Comparison of ENCODE assay signal across 1 cellular context in genomic region chr4:70183168-70183939, GRCh38.
TF ChIP-seq lines count a peak whose summit lies in the region.

No MANE protein-coding gene starts in this region.

TF ChIP-seq in H1, 55 proteins besides CTCF, POLR2A, EP300 and RAD21:
- TF ChIP-seq E2F6 (IDR thresholded peaks at IDR 0.05) = no peak
- no peak for TF ChIP-seq FOSL1 (IDR thresholded peaks at IDR 0.05; ENCODE audit: insufficient read depth, low read depth, low read length)
- no peak for TF ChIP-seq NANOG (IDR thresholded peaks at IDR 0.05; ENCODE audit: insufficient read depth, low read depth, low read length, poor library complexity, severe bottlenecking)
- TF ChIP-seq EZH2 (IDR thresholded peaks at IDR 0.05; ENCODE audit: low read depth, low read length, severe bottlenecking) = no peak
- TF ChIP-seq, protein P1, sequence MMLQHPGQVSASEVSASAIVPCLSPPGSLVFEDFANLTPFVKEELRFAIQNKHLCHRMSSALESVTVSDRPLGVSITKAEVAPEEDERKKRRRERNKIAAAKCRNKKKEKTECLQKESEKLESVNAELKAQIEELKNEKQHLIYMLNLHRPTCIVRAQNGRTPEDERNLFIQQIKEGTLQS (IDR thresholded peaks at IDR 0.05; ENCODE audit: insufficient read depth, low read depth, low read length) = no peak
